In the genomic region with DNA sequence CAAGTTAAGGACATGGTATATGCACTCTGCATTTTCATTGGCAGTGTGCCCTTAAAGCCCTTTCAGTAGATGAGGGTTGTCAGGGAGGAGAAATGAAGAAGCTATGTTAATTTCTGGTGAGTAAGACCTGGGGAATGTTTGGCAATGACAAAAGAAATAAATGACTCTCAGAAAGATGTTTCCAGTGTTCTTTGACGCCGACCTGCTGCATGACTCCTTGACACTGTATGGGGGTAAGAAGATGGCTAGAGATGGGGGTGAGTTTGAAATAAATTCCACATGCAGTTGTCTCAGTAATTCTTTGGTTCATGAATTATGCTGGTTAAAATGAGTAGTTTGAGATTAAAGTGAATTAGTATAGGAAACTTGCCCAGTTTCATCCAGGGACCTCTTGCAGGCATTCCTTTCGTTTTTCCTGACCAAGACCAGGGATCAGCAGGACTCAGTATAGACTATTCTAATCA, we compare ENCODE assay signal across 1 cellular context.
A peak's percentile ranks its signal among the peaks of the same experiment; 100 is the strongest.
TF ChIP-seq lines count a peak whose summit lies in the region.

No MANE protein-coding gene starts in this region.

TF ChIP-seq in K562, 482 proteins besides CTCF, POLR2A, EP300 and RAD21:
- TF ChIP-seq HINFP (tag; conservative IDR thresholded peaks at IDR 0.05; ENCODE audit: low read depth) = 0 out of 2 replicates have a peak, but pooled peaks have one; percentile 16
- TF ChIP-seq RBM15 (IDR thresholded peaks at IDR 0.05; ENCODE audit: insufficient read depth, low read length) = no peak
TF ChIP-seq in K562: peak in this region for 1.
